Comparison of ENCODE assay signal across 8 cellular contexts in genomic region chr1:244273845-244274619, GRCh38.
A peak's percentile ranks its signal among the peaks of the same experiment; 100 is the strongest.
DNase-seq lines count a peak whose midpoint lies in the region; ATAC-seq and TF ChIP-seq lines count a peak whose summit lies in the region.

No MANE protein-coding gene starts in this region.

- H3K27ac ChIP-seq in caudate nucleus (ENCODE audit: low read depth, low read length) (peak overlapping the region; percentile 89), mesendoderm (ENCODE audit: low read depth, low read length) (no peak overlapping the region)
- no peak overlapping the region for H3K27ac ChIP-seq in CD4-positive, alpha-beta memory T cell (ENCODE audit: low read depth, low read length)

- H4K8ac ChIP-seq in mesendoderm (ENCODE audit: low read depth, low read length): no peak overlapping the region

- H2BK15ac ChIP-seq in mesendoderm (replicated peaks; ENCODE audit: low read depth): no peak overlapping the region

- no peak overlapping the region for H4K5ac ChIP-seq in mesendoderm (ENCODE audit: low read length)

- H2AK5ac ChIP-seq in mesendoderm (ENCODE audit: low read length): no peak overlapping the region

- no peaks in the 10 kb centered on the region for H3K79me1 ChIP-seq in mesendoderm (ENCODE audit: low read length)

- POLR2A ChIA-PET in CD4-positive, alpha-beta memory T cell (lab: Charles Lee; ENCODE audit: partially characterized antibody): interaction anchor here (0.9 kb wide), 1 partner anchor 930 kb away, joined by 3 read pairs; no protein-coding TSS in a partner anchor

- no peak overlapping the region for H3K9ac ChIP-seq in mesendoderm (ENCODE audit: low read length)

- H3K9me3 Mint-ChIP-seq in CD4-positive, alpha-beta memory T cell: peaks cover 0 to 9% (median 0%) of the 10 kb centered on the region in 8 donors

- no peaks in the 10 kb centered on the region for H3K9me3 ChIP-seq in CD4-positive, alpha-beta memory T cell (ENCODE audit: control insufficient read depth in 1 of 2, low read length in 2 of 2)

- H3K23ac ChIP-seq in mesendoderm (ENCODE audit: low read length): no peak overlapping the region

- no peak overlapping the region for H2BK5ac ChIP-seq in mesendoderm (ENCODE audit: low read length)

- no peaks in the 10 kb centered on the region for H3K36me3 Mint-ChIP-seq in CD4-positive, alpha-beta memory T cell

- WGBS in mesendoderm (ENCODE audit: extremely low coverage, insufficient coverage, low lambda C conversion rate): no CpG with 5 or more reads among the region's 13 CpGs

- CTCF ChIA-PET in CD4-positive, alpha-beta memory T cell (lab: Charles Lee; ENCODE audit: partially characterized antibody): interaction anchor here (0.9 to 4.6 kb wide), 8 partner anchors 12 to 931 kb away, joined by 3 to 65 read pairs (median 4); no protein-coding TSS in a partner anchor

- peaks cover 0 to 3% (median 1%) of the 10 kb centered on the region in 4 donors for H3K4me1 Mint-ChIP-seq in CD4-positive, alpha-beta memory T cell

- no peaks in the 10 kb centered on the region for H3K4me1 ChIP-seq in mesendoderm (ENCODE audit: control insufficient read depth, low read depth, low read length)
- no peaks in the 10 kb centered on the region for H3K4me1 ChIP-seq in CD4-positive, alpha-beta memory T cell (ENCODE audit: insufficient read depth, low read length)

- no peaks in the 10 kb centered on the region for H3K27me3 ChIP-seq in mesendoderm (ENCODE audit: insufficient read depth, low read length, poor library complexity)
- no peaks in the 10 kb centered on the region for H3K27me3 ChIP-seq in CD4-positive, alpha-beta memory T cell (ENCODE audit: insufficient read depth, low read length)

- no peak overlapping the region for H3K18ac ChIP-seq in mesendoderm (ENCODE audit: low read length)

- intact Hi-C loops in CD4-positive, alpha-beta memory T cell (cut with micrococcal nuclease): loop anchor here (1.0 to 10.0 kb wide), 9 partner anchors 25 to 1807 kb away; no protein-coding TSS in a partner anchor

- H3K36me3 ChIP-seq in mesendoderm (ENCODE audit: control insufficient read depth, insufficient read depth, low read length): no peaks in the 10 kb centered on the region
- H3K36me3 ChIP-seq in CD4-positive, alpha-beta memory T cell (ENCODE audit: insufficient read depth, low read length): no peaks in the 10 kb centered on the region

- no peak overlapping the region for H3K56ac ChIP-seq in mesendoderm (ENCODE audit: low read length)

- no peak for ATAC-seq in GM18520 (IDR thresholded peaks at IDR 0.05; ENCODE audit: unreplicated experiment)

- TF ChIP-seq CTCF in GM10266 (IDR thresholded peaks at IDR 0.05; ENCODE audit: control insufficient read depth, insufficient read depth, low read depth, missing control alignments): no peak

- H2BK120ac ChIP-seq in mesendoderm (ENCODE audit: low read depth, low read length): no peak overlapping the region

- H3K4ac ChIP-seq in mesendoderm (ENCODE audit: low read depth, low read length): no peak overlapping the region

- no peak overlapping the region for H3K4me3 Mint-ChIP-seq in CD4-positive, alpha-beta memory T cell

- no peaks in the 10 kb centered on the region for H3K79me2 ChIP-seq in mesendoderm (ENCODE audit: control insufficient read depth, insufficient read depth, low read length)

- no peak overlapping the region for H3K4me2 ChIP-seq in mesendoderm (ENCODE audit: low read length)

- peaks cover 0 to 5% of the 10 kb centered on the region in 2 donors for H3K27me3 Mint-ChIP-seq in CD4-positive, alpha-beta memory T cell

- no peak overlapping the region for H3K4me3 ChIP-seq in mesendoderm (ENCODE audit: low read length)
- no peak overlapping the region for H3K4me3 ChIP-seq in CD4-positive, alpha-beta memory T cell (ENCODE audit: low read length in 2 of 2)

- peak overlapping the region in 1 of 7 donors; percentile 31 for H3K27ac Mint-ChIP-seq in CD4-positive, alpha-beta memory T cell

- DNase-seq in Daoy (ENCODE audit: low read depth): peak; percentile 97
- DNase-seq in NCI-H446 treated with DMSO at 0.1 percent for 48 hours (lab: John Stamatoyannopoulos, UW): peak; percentile 99
- peak in 23 of 61 donors; percentile 2 to 51 (median 18) for DNase-seq in caudate nucleus (lab: John Stamatoyannopoulos, UW)
- peak; percentile 54 for DNase-seq in mesendoderm
- no peak for DNase-seq in CD4-positive, alpha-beta memory T cell
- no peak for DNase-seq in GM10266 (ENCODE audit: extremely low spot score)
- no peak for DNase-seq in NCI-H82 treated with DMSO at 0.1 percent for 48 hours (lab: John Stamatoyannopoulos, UW; ENCODE audit: unreplicated experiment)

Comparison
In these comparisons a context has a peak if more than half of its experiments do, and no peak if none do; other contexts are left out.
1. DNase-seq: peak in Daoy (single experiment), NCI-H446 treated with DMSO at 0.1 percent for 48 hours (single experiment) and mesendoderm (single experiment); none in CD4-positive, alpha-beta memory T cell (0 of 5), GM10266 (single experiment) and NCI-H82 treated with DMSO at 0.1 percent for 48 hours (single experiment).